Comparison of ENCODE assay signal across 8 cellular contexts in the genomic region with DNA sequence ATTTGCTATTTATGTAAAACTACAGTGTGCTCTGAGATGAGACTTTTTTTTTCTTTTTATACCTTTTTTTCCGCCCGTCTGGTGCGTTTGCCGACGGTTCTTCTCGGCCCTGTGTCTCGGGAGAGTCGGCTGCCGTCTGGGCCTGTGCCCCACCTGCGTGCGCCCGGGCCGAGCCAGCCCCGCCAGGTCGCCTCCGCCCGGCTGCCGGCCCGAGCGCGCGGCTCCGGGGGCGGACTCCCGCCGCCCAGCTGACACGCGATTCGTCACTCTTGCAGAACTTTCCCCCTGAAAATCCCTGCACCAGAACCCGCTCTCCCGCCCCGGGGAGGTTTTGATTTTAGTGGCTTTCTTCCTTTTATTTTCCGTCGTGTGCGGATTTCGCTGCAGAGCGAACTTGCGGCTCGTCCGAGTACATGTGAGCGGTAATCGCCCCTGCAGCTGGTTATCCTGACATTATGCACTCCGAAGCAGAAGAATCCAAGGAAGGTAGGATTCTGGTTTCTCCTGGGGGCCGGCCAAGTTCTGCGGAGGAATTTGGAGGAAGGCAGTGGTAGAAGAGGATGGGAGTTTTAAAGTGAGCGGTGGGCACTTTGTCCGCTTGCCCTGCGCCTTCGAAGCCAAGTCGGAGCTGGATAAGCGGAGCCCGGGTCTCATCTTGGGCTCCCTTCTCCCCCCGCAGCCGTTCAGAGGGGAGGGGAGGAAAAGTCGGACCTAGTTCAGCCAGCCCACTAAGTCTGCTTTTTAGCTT. TPM values are rescaled to one million over a fixed set of nuclear protein-coding genes. Genes with fewer than 3 reads are reported as not detected.
DNase-seq lines count a peak whose midpoint lies in the region; ATAC-seq and TF ChIP-seq lines count a peak whose summit lies in the region.

Gene TNFAIP8 (plus strand): TSS at position 384 of the 748 bp plus-strand sequence. CDS start 72 bp downstream, at position 456.

- ATAC-seq in GM18868 (IDR thresholded peaks at IDR 0.05; ENCODE audit: unreplicated experiment) (peak; percentile 57), HG02973 (IDR thresholded peaks at IDR 0.05; ENCODE audit: unreplicated experiment) (peak; percentile 39)

- TF ChIP-seq CTCF in left ventricle myocardium inferior (IDR thresholded peaks at IDR 0.05; ENCODE audit: borderline replicate concordance): no peak
- no peak for TF ChIP-seq CTCF in progenitor cell of endocrine pancreas (IDR thresholded peaks at IDR 0.05; ENCODE audit: unreplicated experiment)
- TF ChIP-seq CTCF in uterus (IDR thresholded peaks at IDR 0.05): no peak

- TF ChIP-seq POLR2A in uterus (IDR thresholded peaks at IDR 0.05): no peak

- peak within 1 kb of the TSS; percentile 82 for H3K27ac ChIP-seq in SJCRH30
- peak within 1 kb of the TSS; percentile 68 for H3K27ac ChIP-seq in left ventricle myocardium inferior (replicated peaks)
- peak within 1 kb of the TSS; percentile 72 to 78 for H3K27ac ChIP-seq in uterus

- peaks cover 42% of the 10 kb centered on the region for H3K27me3 Mint-ChIP-seq in progenitor cell of endocrine pancreas

- DNase-seq in SJCRH30: peak; percentile 44 to 64
- peak; percentile 51 for DNase-seq in activated naive CD8-positive, alpha-beta T cell treated with anti-CD3 and anti-CD28 coated beads, Interleukin-2, amount 50 U/mL, for 16 hours (ENCODE audit: low read depth, low spot score)
- peak; percentile 62 for DNase-seq in left ventricle myocardium inferior
- peak; percentile 28 for DNase-seq in progenitor cell of endocrine pancreas (ENCODE audit: low spot score, unreplicated experiment)
- DNase-seq in uterus: peak; percentile 42 to 58
- DNase-seq in SKM-1 treated with dmso at 0.1 percent for 144 hours (lab: John Stamatoyannopoulos, UW; ENCODE audit: unreplicated experiment): no peak

- H3K9me3 ChIP-seq in SJCRH30 (replicated peaks) (no peaks in the 10 kb centered on the region), left ventricle myocardium inferior (replicated peaks) (no peaks in the 10 kb centered on the region), uterus (no peaks in the 10 kb centered on the region)

- intact Hi-C loops in left ventricle myocardium inferior (cut with micrococcal nuclease): no loop called here
- intact Hi-C loops in uterus (cut with DNase I; ENCODE audit: low total_unique reads): no loop called here

- H3K36me3 ChIP-seq in SJCRH30 (no peaks in the 10 kb centered on the region), left ventricle myocardium inferior (no peaks in the 10 kb centered on the region), uterus (no peaks in the 10 kb centered on the region)

- H3K27ac Mint-ChIP-seq in progenitor cell of endocrine pancreas: peak within 1 kb of the TSS; percentile 94

- peak within 1 kb of the TSS; percentile 89 for H3K4me3 Mint-ChIP-seq in progenitor cell of endocrine pancreas (ENCODE audit: low read depth)

- peaks cover 24% of the 10 kb centered on the region for H3K4me1 Mint-ChIP-seq in progenitor cell of endocrine pancreas (ENCODE audit: low read depth)

- no peaks in the 10 kb centered on the region for H3K36me3 Mint-ChIP-seq in progenitor cell of endocrine pancreas (ENCODE audit: insufficient read depth)

- H3K27me3 ChIP-seq in SJCRH30 (no peaks in the 10 kb centered on the region), left ventricle myocardium inferior (ENCODE audit: low read depth) (no peaks in the 10 kb centered on the region), uterus (no peaks in the 10 kb centered on the region)

- H3K9me3 Mint-ChIP-seq in progenitor cell of endocrine pancreas (ENCODE audit: low read depth): no peaks in the 10 kb centered on the region

- H3K4me3 ChIP-seq in SJCRH30 (peak within 1 kb of the TSS; percentile 66), left ventricle myocardium inferior (peak within 1 kb of the TSS; percentile 74), uterus (peak within 1 kb of the TSS; percentile 45 to 54)

- peaks cover 32% of the 10 kb centered on the region for H3K4me1 ChIP-seq in SJCRH30
- H3K4me1 ChIP-seq in left ventricle myocardium inferior: peaks cover 59% of the 10 kb centered on the region
- peaks cover 0 to 6% of the 10 kb centered on the region in 2 donors for H3K4me1 ChIP-seq in uterus

RNA-seq across cellular contexts. Expression of gene TNFAIP8, which starts in this region (rescaled TPM):
- total RNA-seq in SJCRH30 (2014; rRNA removed; shearing (Covaris generic)): 43.1 and 45.3 TPM in 2 replicates
- total RNA-seq in left ventricle myocardium inferior: 3.2 TPM
- total RNA-seq in progenitor cell of endocrine pancreas: 8.0 and 9.3 TPM in 2 replicates
- total RNA-seq in uterus: 10 to 100 TPM in 3 of 4 donors, 1 to 10 TPM in 1; 2.0 to 42.7 (median 15.5) TPM
